ENCODE assay signal across 23 cellular contexts in genomic region chr10:964988-965417, GRCh38. TPM values are rescaled to one million over a fixed set of nuclear protein-coding genes. Genes with fewer than 3 reads are reported as not detected.
DNase-seq lines count a peak whose midpoint lies in the region; ATAC-seq, FAIRE-seq and TF ChIP-seq lines count a peak whose summit lies in the region.
"Had no signal": no experiment of that assay in that cellular context is flagged by ENCODE, and none has a peak within 500 bp of the region (broad histone marks: within the 10 kb centered on the region; RNA-seq: fewer than 3 reads in every experiment).

No MANE protein-coding gene starts in this region.

- no peaks in the 10 kb centered on the region for H3K4me1 ChIP-seq in H1 (replicated peaks in 1 of 4; ENCODE audit: control insufficient read depth in 3 of 4, insufficient read depth in 4 of 4, low read length in 3 of 4)

- POLR2A ChIA-PET in H1 (lab: Charles Lee; ENCODE audit: partially characterized antibody) = interaction anchor here (1.1 kb wide), 1 partner anchor 21 kb away, joined by 3 read pairs; no protein-coding TSS in a partner anchor
- POLR2A ChIA-PET in activated CD4-positive, alpha-beta memory T cell treated with anti-CD3 and anti-CD28 coated beads, Interleukin-2, amount 10 ng/mL, durations not matched to agents 7 days and 5 days (lab: Charles Lee) = no interaction called here

- no peak for TF ChIP-seq EP300 in H1 (IDR thresholded peaks at IDR 0.05; ENCODE audit: borderline replicate concordance in 1 of 2, low read depth in 2 of 2, low read length in 2 of 2)

- H4K91ac ChIP-seq in H1 (replicated peaks; ENCODE audit: insufficient read length, low read length) = no peak overlapping the region

- H3K27me3 ChIP-seq in H7 (ENCODE audit: control insufficient read depth, insufficient read depth, low read length) = no peaks in the 10 kb centered on the region
- H3K27me3 ChIP-seq in H1 (replicated peaks in 1 of 4; ENCODE audit: control insufficient read depth in 3 of 4, extremely low read depth in 1 of 4, insufficient read depth in 3 of 4, low read length in 3 of 4) = no peaks in the 10 kb centered on the region

- no peak overlapping the region for H3K4ac ChIP-seq in H1 (replicated peaks; ENCODE audit: insufficient read length, low read depth, low read length)

- TF ChIP-seq POLR2A in H1 (IDR thresholded peaks at IDR 0.05; ENCODE audit: control extremely low read depth in 1 of 2, low read depth in 2 of 2, low read length in 2 of 2) = no peak

- no peak overlapping the region for H3K27ac Mint-ChIP-seq in natural killer cell treated with Interleukin-12 subunit alpha and Interleukin-12 subunit beta and Interleukin-15 and Interleukin-18, amount 100 ng/mL, for 72 hours
- H3K27ac Mint-ChIP-seq in activated CD4-positive, alpha-beta memory T cell treated with anti-CD3 and anti-CD28 coated beads, Interleukin-2, amount 10 ng/mL, durations not matched to agents 7 days and 5 days = no peak overlapping the region
- H3K27ac Mint-ChIP-seq: CD4-positive, alpha-beta memory T cell had no signal

- 94% methylated on average over 19 of the region's 20 CpGs; no CpG with 5 or more reads in 1 of the 2 experiments for WGBS in H1 (ENCODE audit: extremely low coverage in 1 of 2, insufficient coverage in 1 of 2, insufficient read length in 1 of 2, insufficient replicate concordance in 2 of 2, low coverage in 1 of 2, low lambda C conversion rate in 2 of 2, missing lambda C conversion rate in 1 of 2), 2 experiments

- H3K9me3 Mint-ChIP-seq in natural killer cell treated with Interleukin-12 subunit alpha and Interleukin-12 subunit beta and Interleukin-15 and Interleukin-18, amount 100 ng/mL, for 72 hours = no peaks in the 10 kb centered on the region
- no peaks in the 10 kb centered on the region for H3K9me3 Mint-ChIP-seq in activated CD4-positive, alpha-beta memory T cell treated with anti-CD3 and anti-CD28 coated beads, Interleukin-2, amount 10 ng/mL, durations not matched to agents 7 days and 5 days

- H3K23ac ChIP-seq in H1 (ENCODE audit: insufficient read length) = no peak overlapping the region

- no peak for TF ChIP-seq RAD21 in H1 (IDR thresholded peaks at IDR 0.05 in 1 of 2, conservative IDR thresholded peaks at IDR 0.05 in 1 of 2; ENCODE audit: low read depth in 2 of 2, low read length in 2 of 2)

- CTCF ChIA-PET in H1 (lab: Charles Lee; ENCODE audit: partially characterized antibody) = no interaction called here
- CTCF ChIA-PET in activated CD4-positive, alpha-beta memory T cell treated with anti-CD3 and anti-CD28 coated beads, Interleukin-2, amount 10 ng/mL, durations not matched to agents 7 days and 5 days (lab: Charles Lee) = no interaction called here

- H3K9ac ChIP-seq in H1 (replicated peaks in 1 of 4; ENCODE audit: extremely low read depth in 1 of 4, low read depth in 3 of 4, low read length in 3 of 4) = no peak overlapping the region

- H2BK20ac ChIP-seq in H1 (ENCODE audit: low read length) = no peak overlapping the region

- FAIRE-seq in H1 (lab: Jason Lieb, UNC) = no peak
- FAIRE-seq: A549, GM12891, GM18507 had no signal

- no peak overlapping the region; the same call in 1 of the 2 replicates for H4K8ac ChIP-seq in H1 (ENCODE audit: extremely low read depth, insufficient read depth, low read length)

- peaks cover 18 to 19% of the 10 kb centered on the region in 2 donors for H3K27me3 Mint-ChIP-seq in natural killer cell treated with Interleukin-12 subunit alpha and Interleukin-12 subunit beta and Interleukin-15 and Interleukin-18, amount 100 ng/mL, for 72 hours
- peaks cover 24% of the 10 kb centered on the region for H3K27me3 Mint-ChIP-seq in activated CD4-positive, alpha-beta memory T cell treated with anti-CD3 and anti-CD28 coated beads, Interleukin-2, amount 10 ng/mL, durations not matched to agents 7 days and 5 days

- H3K4me3 ChIP-seq in H7 (ENCODE audit: insufficient read depth, low read depth, low read length) (no peak overlapping the region), H1 (ENCODE audit: extremely low read depth in 1 of 4, insufficient read depth in 2 of 4, low read depth in 3 of 4, low read length in 4 of 4) (no peak overlapping the region)
- H3K4me3 ChIP-seq: A549 had no signal

- intact Hi-C loops in posterior vena cava (cut with DNase I) = no loop called here

- H3K79me2 ChIP-seq in H1 (ENCODE audit: control insufficient read depth in 1 of 2, insufficient read depth in 2 of 2, low read length in 2 of 2) = no peaks in the 10 kb centered on the region

- no peak for TF ChIP-seq CTCF in H1 (IDR thresholded peaks at IDR 0.05; ENCODE audit: control extremely low read depth in 1 of 3, insufficient read depth in 1 of 3, low read depth in 1 of 3, low read length in 3 of 3)

- H2AK5ac ChIP-seq in H1 (ENCODE audit: low read depth, low read length) = no peak overlapping the region

- no peak overlapping the region for H3K56ac ChIP-seq in H1 (replicated peaks; ENCODE audit: insufficient read length, low read depth, low read length)

- no peaks in the 10 kb centered on the region for H3K79me1 ChIP-seq in H1 (ENCODE audit: low read depth, low read length)

- no peak overlapping the region for H2BK120ac ChIP-seq in H1 (replicated peaks; ENCODE audit: low read depth, low read length)

- no peak overlapping the region for H3K4me2 ChIP-seq in H1 (ENCODE audit: insufficient read depth in 1 of 2, low read depth in 2 of 2, low read length in 2 of 2)
- H3K4me2 ChIP-seq: A549 had no signal

- H3K4me3 Mint-ChIP-seq in natural killer cell treated with Interleukin-12 subunit alpha and Interleukin-12 subunit beta and Interleukin-15 and Interleukin-18, amount 100 ng/mL, for 72 hours = no peak overlapping the region
- no peak overlapping the region for H3K4me3 Mint-ChIP-seq in activated CD4-positive, alpha-beta memory T cell treated with anti-CD3 and anti-CD28 coated beads, Interleukin-2, amount 10 ng/mL, durations not matched to agents 7 days and 5 days
- H3K4me3 Mint-ChIP-seq: CD4-positive, alpha-beta memory T cell; H9 had no signal

- peaks cover 0 to 2% of the 10 kb centered on the region in 2 experiments; a peak in 1 of 4 replicates for H3K9me3 ChIP-seq in H1 (ENCODE audit: insufficient read depth in 2 of 2, low read depth in 1 of 2, low read length in 1 of 2)
- H3K9me3 ChIP-seq: A549 had no signal

- no peak overlapping the region for H2BK12ac ChIP-seq in H1 (ENCODE audit: low read depth, low read length)

- ATAC-seq in natural killer cell treated with Interleukin-12 subunit alpha and Interleukin-12 subunit beta and Interleukin-15 and Interleukin-18, amount 100 ng/mL, for 72 hours = peak; percentile 40 to 46
- no peak for ATAC-seq in HG03045 (IDR thresholded peaks at IDR 0.05; ENCODE audit: unreplicated experiment)
- ATAC-seq: HCT116 had no signal

- no peak overlapping the region for H4K5ac ChIP-seq in H1 (ENCODE audit: insufficient read length, low read depth, low read length)

- H3K36me3 ChIP-seq in H7 (replicated peaks; ENCODE audit: control insufficient read depth, insufficient read depth, low read length) (no peaks in the 10 kb centered on the region), H1 (ENCODE audit: control insufficient read depth in 2 of 4, insufficient read depth in 4 of 4, low read length in 3 of 4) (no peaks in the 10 kb centered on the region)

- no peaks in the 10 kb centered on the region for H4K20me1 ChIP-seq in H1 (replicated peaks in 1 of 2; ENCODE audit: control insufficient read depth in 1 of 2, insufficient read depth in 2 of 2, low read length in 2 of 2)

- no peak overlapping the region for H3K27ac ChIP-seq in H1 (ENCODE audit: low read depth, low read length)
- H3K27ac ChIP-seq: A549 had no signal

- H3K23me2 ChIP-seq in H1 (ENCODE audit: low read depth, low read length) = no peaks in the 10 kb centered on the region

- H3K14ac ChIP-seq in H1 (ENCODE audit: insufficient read length) = no peak overlapping the region

- H3K4me1 Mint-ChIP-seq in natural killer cell treated with Interleukin-12 subunit alpha and Interleukin-12 subunit beta and Interleukin-15 and Interleukin-18, amount 100 ng/mL, for 72 hours (ENCODE audit: low read depth in 2 of 2) = no peaks in the 10 kb centered on the region
- peaks cover 11% of the 10 kb centered on the region for H3K4me1 Mint-ChIP-seq in activated CD4-positive, alpha-beta memory T cell treated with anti-CD3 and anti-CD28 coated beads, Interleukin-2, amount 10 ng/mL, durations not matched to agents 7 days and 5 days

- no peak overlapping the region for H3K18ac ChIP-seq in H1 (ENCODE audit: extremely low read depth, low read length)

- no peaks in the 10 kb centered on the region for H3K36me3 Mint-ChIP-seq in natural killer cell treated with Interleukin-12 subunit alpha and Interleukin-12 subunit beta and Interleukin-15 and Interleukin-18, amount 100 ng/mL, for 72 hours
- H3K36me3 Mint-ChIP-seq in activated CD4-positive, alpha-beta memory T cell treated with anti-CD3 and anti-CD28 coated beads, Interleukin-2, amount 10 ng/mL, durations not matched to agents 7 days and 5 days (ENCODE audit: low read depth) = peaks cover 3% of the 10 kb centered on the region
- H3K36me3 Mint-ChIP-seq: CD4-positive, alpha-beta memory T cell had no signal

- H2BK15ac ChIP-seq in H1 (ENCODE audit: low read length) = 0 out of 2 replicates have a peak overlapping the region, but pooled peaks have one; percentile 26

- DNase-seq in H7 (peak; percentile 33), H1 (ENCODE audit: low read depth in 1 of 2, low spot score in 2 of 2) (no peak), posterior vena cava (ENCODE audit: low spot score) (peak; percentile 76), AML-193 (lab: John Stamatoyannopoulos, UW) (no peak), RPMI8226 (no peak)
- DNase-seq in natural killer cell treated with Interleukin-12 subunit alpha and Interleukin-12 subunit beta and Interleukin-15 and Interleukin-18, amount 100 ng/mL, for 72 hours (ENCODE audit: low spot score) = no peak
- no peak for DNase-seq in activated CD4-positive, alpha-beta memory T cell treated with anti-CD3 and anti-CD28 coated beads, Interleukin-2, amount 10 ng/mL, durations not matched to agents 7 days and 5 days
- DNase-seq: 8988T; ACHN; C1 segment of cervical spinal cord; Calu3; CD4-positive, alpha-beta memory T cell; COR-L47; DMS53; DMS79 treated with DMSO at 0.1 percent for 48 hours; GF-D8; GOT3; H9 had no signal

- no peak overlapping the region for H2AFZ ChIP-seq in H1 (ENCODE audit: low read length)

- H2BK5ac ChIP-seq in H1 (ENCODE audit: low read depth, low read length) = no peak overlapping the region

RNA-seq across cellular contexts. Expression of gene GTPBP4, which starts 23.2 kb away (rescaled TPM):
- total RNA-seq in H7 (2014; rRNA removed; shearing (Covaris generic)) = 40.8 and 53.7 TPM in 2 replicates
- 89.2 and 98.1 TPM in 2 replicates for total RNA-seq in H1 (2021; fragmentation: NEBNext Ultra II Directional; extraction: Animal tissue kit (Norgen Biotek cat#: 25700))
- polyA plus RNA-seq in H1 (2011; rRNA removed) = 15.5 and 16.9 TPM in 2 replicates
- polyA plus RNA-seq in H1 (2011; cell fraction: cytosol; rRNA removed) = 39.6 TPM
- 31.4 TPM for polyA plus RNA-seq in H1 (2011; cell fraction: nucleus; rRNA removed)
- 62.2 to 74.1 TPM (median 65.8 TPM) in 4 replicates for polyA plus RNA-seq in H1 (2012, experiment 1 of 2)
- polyA plus RNA-seq in H1 (2012, experiment 2 of 2) = 2.7 TPM
- 43.9 TPM for polyA plus RNA-seq in H1 (2013, experiment 1 of 2)
- 43.8 TPM for polyA plus RNA-seq in H1 (2013, experiment 2 of 2)
- 46.1 and 49.7 TPM in 2 replicates for polyA minus RNA-seq in H1 (2011; rRNA and poly(A)+ RNA removed)
- polyA minus RNA-seq in H1 (2011; cell fraction: cytosol; rRNA and poly(A)+ RNA removed) = 27.1 TPM
- polyA minus RNA-seq in H1 (2011; cell fraction: nucleus; rRNA and poly(A)+ RNA removed) = 63.6 TPM
- 100 to 1,000 TPM; 123 to 160 TPM for total RNA-seq in natural killer cell treated with Interleukin-12 subunit alpha and Interleukin-12 subunit beta and Interleukin-15 and Interleukin-18, amount 100 ng/mL, for 72 hours
- 10 to 100 TPM; 35.3 to 42.3 TPM for total RNA-seq in posterior vena cava
- 10 to 100 TPM; 50.9 to 59.6 TPM for total RNA-seq in activated CD4-positive, alpha-beta memory T cell treated with anti-CD3 and anti-CD28 coated beads, Interleukin-2, amount 10 ng/mL, durations not matched to agents 7 days and 5 days

RNA-seq across cellular contexts. Expression of gene LARP4B, which starts 33.5 kb away (rescaled TPM):
- total RNA-seq in H7 (2014; rRNA removed; shearing (Covaris generic)) = 31.3 and 36.9 TPM in 2 replicates
- total RNA-seq in H1 (2021; fragmentation: NEBNext Ultra II Directional; extraction: Animal tissue kit (Norgen Biotek cat#: 25700)) = 78.6 and 82.8 TPM in 2 replicates
- polyA plus RNA-seq in H1 (2011; rRNA removed) = 20.1 and 21.7 TPM in 2 replicates
- polyA plus RNA-seq in H1 (2011; cell fraction: cytosol; rRNA removed) = 24.2 TPM
- 56.9 TPM for polyA plus RNA-seq in H1 (2011; cell fraction: nucleus; rRNA removed)
- 22.6 to 36.3 TPM (median 27.3 TPM) in 4 replicates for polyA plus RNA-seq in H1 (2012, experiment 1 of 2)
- 5.4 TPM for polyA plus RNA-seq in H1 (2012, experiment 2 of 2)
- polyA plus RNA-seq in H1 (2013, experiment 1 of 2) = 21.5 TPM
- polyA plus RNA-seq in H1 (2013, experiment 2 of 2) = 19.5 TPM
- 64.2 and 84.0 TPM in 2 replicates for polyA minus RNA-seq in H1 (2011; rRNA and poly(A)+ RNA removed)
- 38.7 TPM for polyA minus RNA-seq in H1 (2011; cell fraction: cytosol; rRNA and poly(A)+ RNA removed)
- polyA minus RNA-seq in H1 (2011; cell fraction: nucleus; rRNA and poly(A)+ RNA removed) = 84.8 TPM
- total RNA-seq in natural killer cell treated with Interleukin-12 subunit alpha and Interleukin-12 subunit beta and Interleukin-15 and Interleukin-18, amount 100 ng/mL, for 72 hours = 100 to 1,000 TPM; 130 to 242 TPM
- 10 to 100 TPM; 49.6 to 57.8 TPM for total RNA-seq in posterior vena cava
- total RNA-seq in activated CD4-positive, alpha-beta memory T cell treated with anti-CD3 and anti-CD28 coated beads, Interleukin-2, amount 10 ng/mL, durations not matched to agents 7 days and 5 days = 100 to 1,000 TPM in 1 of 2 experiments, 10 to 100 TPM in 1; 99.0 to 103 TPM

Comparison
In these comparisons a context has a peak if more than half of its experiments do, and no peak if none do; other contexts are left out.
1. DNase-seq: peak in H7 (single experiment) and posterior vena cava (single experiment); none in H1 (0 of 2), natural killer cell treated with Interleukin-12 subunit alpha and Interleukin-12 subunit beta and Interleukin-15 and Interleukin-18, amount 100 ng/mL, for 72 hours (single experiment), AML-193 (0 of 2), RPMI8226 (single experiment) and activated CD4-positive, alpha-beta memory T cell treated with anti-CD3 and anti-CD28 coated beads, Interleukin-2, amount 10 ng/mL, durations not matched to agents 7 days and 5 days (single experiment).